In the genomic region with DNA sequence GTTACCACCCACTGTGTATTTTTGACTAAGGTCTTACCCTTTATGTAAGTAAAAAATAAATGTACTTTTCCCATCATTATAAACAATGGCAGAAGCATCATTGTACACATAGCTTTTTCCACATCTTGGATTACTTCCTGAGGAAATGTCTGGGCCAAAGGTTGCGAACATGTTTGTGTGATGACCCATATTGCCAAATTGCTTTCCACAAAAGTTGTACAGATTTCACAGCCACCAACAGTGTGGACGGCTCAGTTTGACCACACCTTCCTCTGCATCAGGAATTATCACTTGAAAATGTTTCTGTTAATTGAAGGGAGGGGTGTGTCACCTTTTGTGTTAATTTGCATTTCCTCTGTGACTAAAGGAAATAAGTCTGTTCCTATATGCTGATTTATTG, we compare ENCODE assay signal across 1 cellular context.
TF ChIP-seq lines count a peak whose summit lies in the region.

No MANE protein-coding gene starts in this region.

TF ChIP-seq in endothelial cell of umbilical vein, 7 proteins besides CTCF, POLR2A, EP300 and RAD21:
- TF ChIP-seq EZH2 (IDR thresholded peaks at IDR 0.05; ENCODE audit: borderline replicate concordance, low read depth, low read length, severe bottlenecking): no peak
- TF ChIP-seq GATA2 (IDR thresholded peaks at IDR 0.05; ENCODE audit: insufficient read depth, insufficient read length, low read depth, low read length): no peak
- peak; percentile 87 for TF ChIP-seq JUN (IDR thresholded peaks at IDR 0.05; ENCODE audit: borderline replicate concordance, insufficient read depth, insufficient read length, low read depth)
- TF ChIP-seq FOS (IDR thresholded peaks at IDR 0.05; ENCODE audit: borderline replicate concordance, insufficient read depth, low read length): peak; percentile 66
- TF ChIP-seq POLR2AphosphoS5 (IDR thresholded peaks at IDR 0.05; ENCODE audit: insufficient read depth, low read depth, low read length): peak; percentile 81
- TF ChIP-seq MYC (IDR thresholded peaks at IDR 0.05; ENCODE audit: low read depth, low read length): no peak
- TF ChIP-seq, protein P1, sequence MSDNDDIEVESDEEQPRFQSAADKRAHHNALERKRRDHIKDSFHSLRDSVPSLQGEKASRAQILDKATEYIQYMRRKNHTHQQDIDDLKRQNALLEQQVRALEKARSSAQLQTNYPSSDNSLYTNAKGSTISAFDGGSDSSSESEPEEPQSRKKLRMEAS (IDR thresholded peaks at IDR 0.05; ENCODE audit: insufficient read depth, insufficient read length): no peak
TF ChIP-seq in endothelial cell of umbilical vein: peak in this region for 3.
